In the genomic region with DNA sequence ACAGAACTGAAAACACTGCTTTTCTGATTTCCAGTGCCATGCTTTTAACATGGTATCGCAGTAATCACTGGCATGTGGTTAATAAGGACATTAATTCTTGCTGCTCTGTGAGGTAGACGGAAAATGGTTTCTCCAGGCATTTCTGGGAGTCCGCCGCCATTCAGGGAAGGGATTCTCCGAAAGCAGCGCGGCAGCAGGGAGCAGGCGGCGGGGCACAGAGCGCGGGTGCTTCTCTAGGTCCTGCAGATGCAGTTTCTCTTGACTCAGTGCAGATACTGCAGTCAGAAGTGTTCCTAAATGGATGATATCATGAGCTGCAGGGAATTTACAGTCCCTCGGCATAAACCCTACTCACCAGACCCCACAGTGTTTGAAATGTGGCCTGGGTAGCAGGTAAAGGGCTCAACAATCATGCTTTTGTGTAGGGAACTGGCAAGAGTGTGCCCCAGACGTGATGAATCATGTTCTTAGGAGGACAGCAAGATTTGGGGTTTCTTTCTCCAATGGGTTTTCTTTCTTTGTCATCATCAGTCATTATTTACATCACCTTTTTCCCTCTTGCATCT, we compare ENCODE assay signal across 16 cellular contexts.
DNase-seq lines count a peak whose midpoint lies in the region; ATAC-seq and TF ChIP-seq lines count a peak whose summit lies in the region.
"Had no signal": no experiment of that assay in that cellular context is flagged by ENCODE, and none has a peak within 500 bp of the region (broad histone marks: within the 10 kb centered on the region; RNA-seq: fewer than 3 reads in every experiment).

No MANE protein-coding gene starts in this region.

- no peak overlapping the region for H4K91ac ChIP-seq in H9 (ENCODE audit: insufficient read length, low read depth, low read length)

- CTCF ChIA-PET in WTC11 (lab: Charles Lee) = no interaction called here

- no peaks in the 10 kb centered on the region for H3K79me1 ChIP-seq in H9 (ENCODE audit: insufficient read depth, low read depth, low read length, poor library complexity, severe bottlenecking)

- H3K23ac ChIP-seq in H9 (ENCODE audit: insufficient read length, low read depth, low read length) = no peak overlapping the region

- H2BK15ac ChIP-seq in H9 (ENCODE audit: low read depth, low read length) = no peak overlapping the region

- no peak overlapping the region for H2BK20ac ChIP-seq in H9 (ENCODE audit: low read depth, low read length, poor library complexity, severe bottlenecking)

- H4K8ac ChIP-seq in H9 (replicated peaks; ENCODE audit: insufficient read length, low read depth, low read length) = no peak overlapping the region

- H4K5ac ChIP-seq in H9 (ENCODE audit: insufficient read length, low read depth, low read length) = no peak overlapping the region

- no peak overlapping the region for H3K14ac ChIP-seq in H9 (ENCODE audit: insufficient read depth, low read length)

- H3K4me2 ChIP-seq in H9 (ENCODE audit: insufficient read depth, insufficient read length, low read length) = no peak overlapping the region
- H3K4me2 ChIP-seq: BLaER1 treated with 17β-estradiol and CSF1 and Interleukin-3, amounts not matched to agents 10 nM and 100 nM had no signal

- no peak overlapping the region for H3K27ac ChIP-seq in H9 (ENCODE audit: insufficient read length, low read depth, low read length)
- H3K27ac ChIP-seq: BLaER1 treated with 17β-estradiol and CSF1 and Interleukin-3, amounts not matched to agents 10 nM and 100 nM; HL-60 had no signal

- H3K9me3 ChIP-seq in H9 (ENCODE audit: control insufficient read depth, low read depth, low read length) = no peaks in the 10 kb centered on the region

- no peak overlapping the region for H3K56ac ChIP-seq in H9 (ENCODE audit: insufficient read length, low read depth, low read length)

- H3K4me1 Mint-ChIP-seq in H9 (peaks cover 18 to 20% of the 10 kb centered on the region in 2 experiments), WTC11 (peaks cover 21% of the 10 kb centered on the region), progenitor cell of endocrine pancreas (ENCODE audit: low read depth) (peaks cover 9% of the 10 kb centered on the region)
- H3K4me1 Mint-ChIP-seq in activated CD4-positive, alpha-beta T cell treated with anti-CD3 and anti-CD28 coated beads, Interleukin-2, amount 10 ng/mL, durations not matched to agents 24 days and 14 days = no peaks in the 10 kb centered on the region
- H3K4me1 Mint-ChIP-seq in activated T-cell treated with anti-CD3 and anti-CD28 coated beads, Interleukin-2, amount 50 U/mL, for 24 hours (ENCODE audit: low read depth) = peaks cover 3% of the 10 kb centered on the region
- H3K4me1 Mint-ChIP-seq: CD4-positive, CD25-positive, alpha-beta regulatory T cell had no signal

- H3K9ac ChIP-seq in H9 (ENCODE audit: extremely low read depth, insufficient read length, low read length) = no peak overlapping the region
- H3K9ac ChIP-seq: BLaER1 treated with 17β-estradiol and CSF1 and Interleukin-3, amounts not matched to agents 10 nM and 100 nM had no signal

- H3K4me1 ChIP-seq in H9 (ENCODE audit: insufficient read depth, low read length) = peaks cover 1% of the 10 kb centered on the region; the same call in 1 of the 2 replicates

- H3K9me3 Mint-ChIP-seq in H9 = peaks cover 0 to 2% of the 10 kb centered on the region in 2 experiments; a peak in 1 of 5 replicates
- peaks cover 6% of the 10 kb centered on the region for H3K9me3 Mint-ChIP-seq in WTC11
- no peaks in the 10 kb centered on the region for H3K9me3 Mint-ChIP-seq in progenitor cell of endocrine pancreas (ENCODE audit: low read depth)
- H3K9me3 Mint-ChIP-seq in activated CD4-positive, alpha-beta T cell treated with anti-CD3 and anti-CD28 coated beads, Interleukin-2, amount 10 ng/mL, durations not matched to agents 24 days and 14 days = peaks cover 3% of the 10 kb centered on the region
- H3K9me3 Mint-ChIP-seq in activated T-cell treated with anti-CD3 and anti-CD28 coated beads, Interleukin-2, amount 50 U/mL, for 24 hours = peaks cover 3% of the 10 kb centered on the region

- H2BK12ac ChIP-seq in H9 (ENCODE audit: insufficient read length, low read depth, low read length) = no peak overlapping the region

- no CpG with 5 or more reads among the region's 13 CpGs for WGBS in H9 (ENCODE audit: extremely low coverage, insufficient read length, low lambda C conversion rate)

- no peak overlapping the region for H2BK120ac ChIP-seq in H9 (ENCODE audit: low read depth, low read length, poor library complexity, severe bottlenecking)

- H3K27me3 ChIP-seq in H9 (ENCODE audit: insufficient read depth, low read length) = no peaks in the 10 kb centered on the region
- H3K27me3 ChIP-seq: BLaER1 treated with 17β-estradiol and CSF1 and Interleukin-3, amounts not matched to agents 10 nM and 100 nM had no signal

- POLR2A ChIA-PET in WTC11 (lab: Charles Lee) = no interaction called here

- no peaks in the 10 kb centered on the region; the same call in 1 of the 2 replicates for H3K27me3 Mint-ChIP-seq in H9 (ENCODE audit: low read depth)
- no peaks in the 10 kb centered on the region; the same call in 1 of the 2 replicates for H3K27me3 Mint-ChIP-seq in WTC11 (ENCODE audit: low read depth)
- H3K27me3 Mint-ChIP-seq in progenitor cell of endocrine pancreas = peaks cover 4% of the 10 kb centered on the region
- H3K27me3 Mint-ChIP-seq in activated CD4-positive, alpha-beta T cell treated with anti-CD3 and anti-CD28 coated beads, Interleukin-2, amount 10 ng/mL, durations not matched to agents 24 days and 14 days = no peaks in the 10 kb centered on the region
- H3K27me3 Mint-ChIP-seq in activated T-cell treated with anti-CD3 and anti-CD28 coated beads, Interleukin-2, amount 50 U/mL, for 24 hours = peaks cover 3% of the 10 kb centered on the region
- H3K27me3 Mint-ChIP-seq: CD4-positive, CD25-positive, alpha-beta regulatory T cell had no signal

- H3K27ac Mint-ChIP-seq in H9 = no peak overlapping the region
- no peak overlapping the region for H3K27ac Mint-ChIP-seq in WTC11
- peak overlapping the region; percentile 35 for H3K27ac Mint-ChIP-seq in progenitor cell of endocrine pancreas
- H3K27ac Mint-ChIP-seq in activated CD4-positive, alpha-beta T cell treated with anti-CD3 and anti-CD28 coated beads, Interleukin-2, amount 10 ng/mL, durations not matched to agents 24 days and 14 days = no peak overlapping the region
- H3K27ac Mint-ChIP-seq in activated T-cell treated with anti-CD3 and anti-CD28 coated beads, Interleukin-2, amount 50 U/mL, for 24 hours = no peak overlapping the region

- H2BK5ac ChIP-seq in H9 (ENCODE audit: insufficient read length, low read length) = no peak overlapping the region

- no peak for TF ChIP-seq CTCF in H9 (conservative IDR thresholded peaks at IDR 0.05)
- no peak for TF ChIP-seq CTCF in WTC11 (IDR thresholded peaks at IDR 0.05)
- no peak for TF ChIP-seq CTCF in progenitor cell of endocrine pancreas (IDR thresholded peaks at IDR 0.05; ENCODE audit: unreplicated experiment)

- ATAC-seq in WTC11 = peak; percentile 57
- no peak for ATAC-seq in GM21723 (IDR thresholded peaks at IDR 0.05; ENCODE audit: unreplicated experiment)
- no peak for ATAC-seq in HG03571 (IDR thresholded peaks at IDR 0.05; ENCODE audit: unreplicated experiment)

- no peaks in the 10 kb centered on the region for H4K20me1 ChIP-seq in H9 (ENCODE audit: control insufficient read depth, insufficient read depth, insufficient read length)
- H4K20me1 ChIP-seq: BLaER1 treated with 17β-estradiol and CSF1 and Interleukin-3, amounts not matched to agents 10 nM and 100 nM had no signal

- H3K36me3 Mint-ChIP-seq in H9 (ENCODE audit: insufficient read depth in 1 of 3, low read depth in 3 of 3) (peaks cover 0 to 3% (median 0%) of the 10 kb centered on the region in 3 experiments; a peak in 1 of 7 replicates), WTC11 (no peaks in the 10 kb centered on the region), progenitor cell of endocrine pancreas (ENCODE audit: insufficient read depth) (no peaks in the 10 kb centered on the region)
- H3K36me3 Mint-ChIP-seq in activated CD4-positive, alpha-beta T cell treated with anti-CD3 and anti-CD28 coated beads, Interleukin-2, amount 10 ng/mL, durations not matched to agents 24 days and 14 days (ENCODE audit: low read depth) = no peaks in the 10 kb centered on the region
- H3K36me3 Mint-ChIP-seq in activated T-cell treated with anti-CD3 and anti-CD28 coated beads, Interleukin-2, amount 50 U/mL, for 24 hours (ENCODE audit: low read depth) = no peaks in the 10 kb centered on the region
- H3K36me3 Mint-ChIP-seq: CD4-positive, CD25-positive, alpha-beta regulatory T cell had no signal

- no peak overlapping the region for H3T11ph ChIP-seq in H9 (ENCODE audit: low read length)

- H3K4me3 Mint-ChIP-seq in H9 = no peak overlapping the region
- no peak overlapping the region for H3K4me3 Mint-ChIP-seq in WTC11
- H3K4me3 Mint-ChIP-seq in progenitor cell of endocrine pancreas (ENCODE audit: low read depth) = no peak overlapping the region
- H3K4me3 Mint-ChIP-seq in activated CD4-positive, alpha-beta T cell treated with anti-CD3 and anti-CD28 coated beads, Interleukin-2, amount 10 ng/mL, durations not matched to agents 24 days and 14 days = no peak overlapping the region
- no peak overlapping the region for H3K4me3 Mint-ChIP-seq in activated T-cell treated with anti-CD3 and anti-CD28 coated beads, Interleukin-2, amount 50 U/mL, for 24 hours
- H3K4me3 Mint-ChIP-seq: CD4-positive, CD25-positive, alpha-beta regulatory T cell had no signal

- intact Hi-C loops in activated CD4-positive, alpha-beta T cell treated with anti-CD3 and anti-CD28 coated beads, Interleukin-2, amount 10 ng/mL, durations not matched to agents 24 days and 14 days (cut with micrococcal nuclease) = no loop called here

- no peaks in the 10 kb centered on the region for H3K23me2 ChIP-seq in H9 (ENCODE audit: insufficient read length, low read depth, low read length, poor library complexity, severe bottlenecking)

- DNase-seq in H9 = no peak
- no peak for DNase-seq in WTC11 (ENCODE audit: low spot score)
- peak; percentile 79 for DNase-seq in left kidney (ENCODE audit: low read depth, low spot score)
- DNase-seq in progenitor cell of endocrine pancreas (ENCODE audit: low spot score, unreplicated experiment) = no peak
- DNase-seq in activated CD4-positive, alpha-beta T cell treated with anti-CD3 and anti-CD28 coated beads, Interleukin-2, amount 10 ng/mL, durations not matched to agents 24 days and 14 days = no peak
- DNase-seq in activated T-cell treated with anti-CD3 and anti-CD28 coated beads, Interleukin-2, amount 50 U/mL, for 24 hours = no peak
- DNase-seq: ACHN; CD4-positive, CD25-positive, alpha-beta regulatory T cell; DMS53; GF-D8; H7; IMR-90 had no signal

- no peak overlapping the region for H3K18ac ChIP-seq in H9 (ENCODE audit: insufficient read length, low read depth, low read length)

- H3K4ac ChIP-seq in H9 (ENCODE audit: low read depth, low read length) = no peak overlapping the region

- H3K79me2 ChIP-seq in H9 (ENCODE audit: insufficient read depth, low read length) = no peaks in the 10 kb centered on the region

- H2AFZ ChIP-seq in H9 (ENCODE audit: low read length) = peak overlapping the region; percentile 52

- H2AK5ac ChIP-seq in H9 (ENCODE audit: insufficient read length, low read length) = no peak overlapping the region

TF ChIP-seq in WTC11, 78 proteins besides CTCF, POLR2A, EP300 and RAD21 (continues in another document):
- TF ChIP-seq NR3C1 (CRISPR knock-in tag; conservative IDR thresholded peaks at IDR 0.05; ENCODE audit: low read depth) (no peak), JAZF1 (CRISPR knock-in tag; IDR thresholded peaks at IDR 0.05) (no peak), SP1 (CRISPR knock-in tag; conservative IDR thresholded peaks at IDR 0.05) (no peak), HMGA2 (CRISPR knock-in tag; IDR thresholded peaks at IDR 0.05) (no peak)
